32 cellular contexts compared by ENCODE assay signal in the genomic region with DNA sequence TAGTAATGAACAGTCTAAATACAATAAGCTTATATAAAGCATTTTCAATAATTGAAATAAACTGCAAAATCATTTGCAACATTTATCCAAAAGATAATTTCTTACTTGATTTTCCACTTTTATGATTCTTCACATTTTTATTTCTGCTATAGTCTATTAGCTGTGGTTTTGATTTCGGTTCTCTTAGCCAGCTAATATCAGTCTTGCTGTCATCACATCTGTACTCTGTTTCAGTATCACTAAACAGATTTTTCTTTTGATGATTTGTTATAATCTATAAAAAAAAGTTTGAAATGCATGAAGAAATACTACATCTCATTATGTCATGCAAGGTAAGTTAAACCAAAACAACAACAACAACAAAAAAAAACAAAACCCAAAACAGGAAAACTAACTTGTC.
"Had no signal": no experiment of that assay in that cellular context is flagged by ENCODE, and none has a peak within 500 bp of the region (broad histone marks: within the 10 kb centered on the region; RNA-seq: fewer than 3 reads in every experiment).

No MANE protein-coding gene starts in this region.

- H3K9me3 ChIP-seq: adrenal gland, body of pancreas, breast epithelium had no signal

- H3K4me1 ChIP-seq: adrenal gland, body of pancreas, breast epithelium had no signal

- ATAC-seq: activated CD8-positive, alpha-beta T cell treated with anti-CD3 and anti-CD28 coated beads for 36 hours; activated naive CD4-positive, alpha-beta T cell treated with anti-CD3 and anti-CD28 coated beads, Interleukin-2, amount 50 U/mL, for 72 hours; activated T-cell treated with anti-CD3 and anti-CD28 coated beads, Interleukin-2, amount 50 U/mL, for 4 hours; activated T-cell treated with anti-CD3 and anti-CD28 coated beads, Interleukin-2, amount 50 U/mL, for 72 hours; activated T-helper 17 cell treated with anti-CD3 and anti-CD28 coated beads, Interleukin-2, amount 50 U/mL, for 72 hours; body of pancreas; T-helper 17 cell had no signal

- DNase-seq: activated B cell treated with CpG ODN at 0.5 μM for 24 hours; activated CD4-positive, alpha-beta memory T cell treated with anti-CD3 and anti-CD28 coated beads for 36 hours; activated CD4-positive, alpha-beta T cell treated with anti-CD3 and anti-CD28 coated beads for 4 hours; activated CD4-positive, alpha-beta T cell treated with anti-CD3 and anti-CD28 coated beads, Interleukin-2, amount 10 ng/mL, durations not matched to agents 24 days and 14 days; activated CD4-positive, alpha-beta T cell treated with anti-CD3 and anti-CD28 coated beads, Interleukin-2, amount 50 U/mL, for 1 hour; activated CD4-positive, alpha-beta T cell treated with anti-CD3 and anti-CD28 coated beads, Interleukin-2, amount 50 U/mL, for 4 hours; activated CD4-positive, CD25-positive, alpha-beta regulatory T cell treated with anti-CD3 and anti-CD28 coated beads, Interleukin-2, amount 50 U/mL, for 72 hours; activated CD8-positive, alpha-beta memory T cell treated with anti-CD3 and anti-CD28 coated beads, Interleukin-2, amount 50 U/mL, for 4 hours; activated CD8-positive, alpha-beta T cell treated with anti-CD3 and anti-CD28 coated beads for 36 hours; activated effector memory CD4-positive, alpha-beta T cell treated with anti-CD3 and anti-CD28 coated beads, Interleukin-2, amount 50 U/mL, for 16 hours; activated gamma-delta T cell treated with Interleukin-2 at 50 U/mL for 16 hours; activated naive CD4-positive, alpha-beta T cell; activated naive CD4-positive, alpha-beta T cell treated with anti-CD3 and anti-CD28 coated beads for 36 hours; activated naive CD4-positive, alpha-beta T cell treated with anti-CD3 and anti-CD28 coated beads, Interleukin-2, amount 50 U/mL, for 16 hours; activated naive CD8-positive, alpha-beta T cell treated with anti-CD3 and anti-CD28 coated beads for 36 hours; activated T-cell treated with anti-CD3 and anti-CD28 coated beads for 4 hours; activated T-cell treated with anti-CD3 and anti-CD28 coated beads, Interleukin-2, amount 50 U/mL, for 1 hour; activated T-cell treated with anti-CD3 and anti-CD28 coated beads, Interleukin-2, amount 50 U/mL, for 4 hours; activated T-cell treated with anti-CD3 and anti-CD28 coated beads, Interleukin-2, amount 50 U/mL, for 72 hours; adrenal gland; amniotic stem cell; aorta; body of pancreas; brain microvascular endothelial cell; central memory CD4-positive, alpha-beta T cell; T-helper 17 cell; T1000 had no signal

- H3K36me3 ChIP-seq: adrenal gland, brain microvascular endothelial cell, breast epithelium had no signal

- H3K27ac ChIP-seq: adrenal gland, body of pancreas, brain microvascular endothelial cell, breast epithelium, VCaP had no signal

- FAIRE-seq: astrocyte had no signal

- H3K4me3 ChIP-seq: adrenal gland, body of pancreas, breast epithelium had no signal

- H3K27me3 ChIP-seq: adrenal gland, body of pancreas, brain microvascular endothelial cell, breast epithelium had no signal
